Comparison of ENCODE assay signal across 18 cellular contexts in genomic region chr20:17524551-17524950, GRCh38. TPM values are rescaled to one million over a fixed set of nuclear protein-coding genes. Genes with fewer than 3 reads are reported as not detected.
A peak's percentile ranks its signal among the peaks of the same experiment; 100 is the strongest.
DNase-seq lines count a peak whose midpoint lies in the region; ATAC-seq and TF ChIP-seq lines count a peak whose summit lies in the region.
"Had no signal": no experiment of that assay in that cellular context is flagged by ENCODE, and none has a peak within 500 bp of the region (broad histone marks: within the 10 kb centered on the region; RNA-seq: fewer than 3 reads in every experiment).

No MANE protein-coding gene starts in this region.

- H3K4me1 ChIP-seq in BLaER1 (peaks cover 32% of the 10 kb centered on the region), GM23338 (ENCODE audit: insufficient read depth) (no peaks in the 10 kb centered on the region)
- H3K4me1 ChIP-seq: HAP-1 had no signal

- H2AFZ ChIP-seq in GM23338: no peak overlapping the region

- no peak overlapping the region; the same call in 1 of the 2 replicates for H3K4me3 ChIP-seq in BLaER1
- no peak overlapping the region for H3K4me3 ChIP-seq in epithelial cell of esophagus (ENCODE audit: low read length)
- H3K4me3 ChIP-seq in GM23338: no peak overlapping the region
- H3K4me3 ChIP-seq: HAP-1 had no signal

- peaks cover 7% of the 10 kb centered on the region for H3K27me3 Mint-ChIP-seq in GM23338 (ENCODE audit: insufficient read depth, low read depth, poor library complexity)
- peaks cover 3% of the 10 kb centered on the region for H3K27me3 Mint-ChIP-seq in activated CD4-positive, alpha-beta T cell treated with anti-CD3 and anti-CD28 coated beads for 36 hours

- intact Hi-C loops in activated CD4-positive, alpha-beta T cell treated with anti-CD3 and anti-CD28 coated beads for 36 hours (cut with DNase I, micrococcal nuclease): no loop called here

- CTCF ChIA-PET in activated CD4-positive, alpha-beta T cell treated with anti-CD3 and anti-CD28 coated beads for 36 hours (lab: Charles Lee): no interaction called here

- TF ChIP-seq CTCF in epithelial cell of esophagus (IDR thresholded peaks at IDR 0.05; ENCODE audit: insufficient read depth, low read depth, low read length, missing control alignments): no peak
- TF ChIP-seq CTCF in GM23338 (conservative IDR thresholded peaks at IDR 0.05; ENCODE audit: low read depth in 2 of 2): no peak

- no peak for ATAC-seq in GM23338
- ATAC-seq in HG02571 (IDR thresholded peaks at IDR 0.05; ENCODE audit: unreplicated experiment): no peak
- no peak for ATAC-seq in activated CD4-positive, alpha-beta T cell treated with anti-CD3 and anti-CD28 coated beads for 36 hours
- no peak for ATAC-seq in HG03521 (IDR thresholded peaks at IDR 0.05; ENCODE audit: unreplicated experiment)

- H4K20me1 ChIP-seq in BLaER1 (0 out of 2 replicates have a peak, but pooled peaks cover 6% of the 10 kb centered on the region), GM23338 (replicated peaks; ENCODE audit: insufficient read depth) (no peaks in the 10 kb centered on the region)

- H3K9me3 Mint-ChIP-seq in GM23338: no peaks in the 10 kb centered on the region
- no peaks in the 10 kb centered on the region for H3K9me3 Mint-ChIP-seq in activated CD4-positive, alpha-beta T cell treated with anti-CD3 and anti-CD28 coated beads for 36 hours (ENCODE audit: low read depth)
- H3K9me3 Mint-ChIP-seq: CD8-positive, alpha-beta memory T cell; IgD-negative memory B cell had no signal

- H3K79me2 ChIP-seq in GM23338 (replicated peaks; ENCODE audit: insufficient read depth): no peaks in the 10 kb centered on the region

- H3K4me3 Mint-ChIP-seq in GM23338: no peak overlapping the region
- H3K4me3 Mint-ChIP-seq in activated CD4-positive, alpha-beta T cell treated with anti-CD3 and anti-CD28 coated beads for 36 hours: no peak overlapping the region
- H3K4me3 Mint-ChIP-seq: CD4-positive, CD25-positive, alpha-beta regulatory T cell; CD8-positive, alpha-beta memory T cell; IgD-negative memory B cell had no signal

- POLR2A ChIA-PET in activated CD4-positive, alpha-beta T cell treated with anti-CD3 and anti-CD28 coated beads for 36 hours (lab: Charles Lee): no interaction called here

- H3K27ac Mint-ChIP-seq in GM23338: no peak overlapping the region
- H3K27ac Mint-ChIP-seq in activated CD4-positive, alpha-beta T cell treated with anti-CD3 and anti-CD28 coated beads for 36 hours: no peak overlapping the region
- H3K27ac Mint-ChIP-seq: CD4-positive, CD25-positive, alpha-beta regulatory T cell; CD8-positive, alpha-beta memory T cell; IgD-negative memory B cell had no signal

- no peaks in the 10 kb centered on the region for H3F3A ChIP-seq in GM23338 (replicated peaks; ENCODE audit: low read depth)

- H3K4me2 ChIP-seq in BLaER1 (peak overlapping the region; percentile 79), GM23338 (no peak overlapping the region)

- no peaks in the 10 kb centered on the region for H3K9me2 ChIP-seq in GM23338 (ENCODE audit: insufficient read depth)

- H3K9ac ChIP-seq in BLaER1: no peak overlapping the region

- H3K27ac ChIP-seq in BLaER1 (no peak overlapping the region), GM23338 (ENCODE audit: low read depth) (no peak overlapping the region)

- no peaks in the 10 kb centered on the region for H3K36me3 Mint-ChIP-seq in GM23338 (ENCODE audit: low read depth)
- no peaks in the 10 kb centered on the region for H3K36me3 Mint-ChIP-seq in activated CD4-positive, alpha-beta T cell treated with anti-CD3 and anti-CD28 coated beads for 36 hours (ENCODE audit: low read depth)
- H3K36me3 Mint-ChIP-seq: CD4-positive, CD25-positive, alpha-beta regulatory T cell; CD8-positive, alpha-beta memory T cell had no signal

- DNase-seq in DMS79 treated with DMSO at 0.1 percent for 48 hours (lab: John Stamatoyannopoulos, UW): peak; percentile 56
- DNase-seq in epithelial cell of esophagus (ENCODE audit: low read depth): peak; percentile 71
- DNase-seq in left kidney (ENCODE audit: low read depth, low spot score): peak; percentile 38
- no peak for DNase-seq in GM23338 (ENCODE audit: low spot score)
- no peak for DNase-seq in activated CD4-positive, alpha-beta T cell treated with anti-CD3 and anti-CD28 coated beads for 36 hours
- DNase-seq: 8988T; C1 segment of cervical spinal cord; CD4-positive, CD25-positive, alpha-beta regulatory T cell; CD8-positive, alpha-beta memory T cell; COR-L47; DMS 273 treated with DMSO at 0.1 percent for 48 hours; GF-D8; KBM-7 had no signal

- no peaks in the 10 kb centered on the region for H3K9me3 ChIP-seq in BLaER1
- H3K9me3 ChIP-seq: HAP-1 had no signal

- peaks cover 3% of the 10 kb centered on the region; the same call in 1 of the 2 replicates for H3K27me3 ChIP-seq in BLaER1
- H3K27me3 ChIP-seq in GM23338 (ENCODE audit: insufficient read depth): no peaks in the 10 kb centered on the region

- H3K36me3 ChIP-seq in BLaER1 (no peaks in the 10 kb centered on the region), GM23338 (ENCODE audit: insufficient read depth) (no peaks in the 10 kb centered on the region)
- H3K36me3 ChIP-seq: HAP-1 had no signal

- H3K4me1 Mint-ChIP-seq in GM23338: peaks cover 7% of the 10 kb centered on the region; the same call in 2 of the 3 replicates
- H3K4me1 Mint-ChIP-seq in activated CD4-positive, alpha-beta T cell treated with anti-CD3 and anti-CD28 coated beads for 36 hours: peaks cover 3% of the 10 kb centered on the region
- H3K4me1 Mint-ChIP-seq: CD4-positive, CD25-positive, alpha-beta regulatory T cell; IgD-negative memory B cell had no signal

TF ChIP-seq in GM23338, 12 proteins besides CTCF, POLR2A, EP300 and RAD21 (continues in another document):
- TF ChIP-seq ZNF114 (CRISPR knock-in tag; IDR thresholded peaks at IDR 0.05) (no peak), JUNB (IDR thresholded peaks at IDR 0.05; ENCODE audit: unreplicated experiment) (no peak), ETS1 (IDR thresholded peaks at IDR 0.05) (no peak)

RNA-seq across cellular contexts. Expression of gene BFSP1, which starts 6.6 kb away (rescaled TPM):
- 4.9 and 5.0 TPM in 2 replicates for total RNA-seq in GM23338 (2014; rRNA removed; shearing (Covaris generic))
- polyA plus RNA-seq in GM23338 (2016; fragmentation: Nextera tagmentation; extraction: Ambion mirVana): 2.7 and 3.1 TPM in 2 replicates
- under 1 TPM; 0.12 to 0.23 TPM for total RNA-seq in activated CD4-positive, alpha-beta T cell treated with anti-CD3 and anti-CD28 coated beads for 36 hours
- polyA plus RNA-seq: IgD-negative memory B cell had no signal

RNA-seq across cellular contexts. Expression of gene DSTN, which starts 45.3 kb away (rescaled TPM):
- 145 and 162 TPM in 2 replicates for total RNA-seq in GM23338 (2014; rRNA removed; shearing (Covaris generic))
- polyA plus RNA-seq in GM23338 (2016; fragmentation: Nextera tagmentation; extraction: Ambion mirVana): 456 and 459 TPM in 2 replicates
- total RNA-seq in activated CD4-positive, alpha-beta T cell treated with anti-CD3 and anti-CD28 coated beads for 36 hours: 10 to 100 TPM; 66.2 to 68.4 TPM

Comparison
In these comparisons a context has a peak if more than half of its experiments do, and no peak if none do; other contexts are left out.
1. DNase-seq: peak in DMS79 treated with DMSO at 0.1 percent for 48 hours (single experiment), epithelial cell of esophagus (single experiment) and left kidney (single experiment); none in GM23338 (single experiment) and activated CD4-positive, alpha-beta T cell treated with anti-CD3 and anti-CD28 coated beads for 36 hours (single experiment).